In the genomic region with DNA sequence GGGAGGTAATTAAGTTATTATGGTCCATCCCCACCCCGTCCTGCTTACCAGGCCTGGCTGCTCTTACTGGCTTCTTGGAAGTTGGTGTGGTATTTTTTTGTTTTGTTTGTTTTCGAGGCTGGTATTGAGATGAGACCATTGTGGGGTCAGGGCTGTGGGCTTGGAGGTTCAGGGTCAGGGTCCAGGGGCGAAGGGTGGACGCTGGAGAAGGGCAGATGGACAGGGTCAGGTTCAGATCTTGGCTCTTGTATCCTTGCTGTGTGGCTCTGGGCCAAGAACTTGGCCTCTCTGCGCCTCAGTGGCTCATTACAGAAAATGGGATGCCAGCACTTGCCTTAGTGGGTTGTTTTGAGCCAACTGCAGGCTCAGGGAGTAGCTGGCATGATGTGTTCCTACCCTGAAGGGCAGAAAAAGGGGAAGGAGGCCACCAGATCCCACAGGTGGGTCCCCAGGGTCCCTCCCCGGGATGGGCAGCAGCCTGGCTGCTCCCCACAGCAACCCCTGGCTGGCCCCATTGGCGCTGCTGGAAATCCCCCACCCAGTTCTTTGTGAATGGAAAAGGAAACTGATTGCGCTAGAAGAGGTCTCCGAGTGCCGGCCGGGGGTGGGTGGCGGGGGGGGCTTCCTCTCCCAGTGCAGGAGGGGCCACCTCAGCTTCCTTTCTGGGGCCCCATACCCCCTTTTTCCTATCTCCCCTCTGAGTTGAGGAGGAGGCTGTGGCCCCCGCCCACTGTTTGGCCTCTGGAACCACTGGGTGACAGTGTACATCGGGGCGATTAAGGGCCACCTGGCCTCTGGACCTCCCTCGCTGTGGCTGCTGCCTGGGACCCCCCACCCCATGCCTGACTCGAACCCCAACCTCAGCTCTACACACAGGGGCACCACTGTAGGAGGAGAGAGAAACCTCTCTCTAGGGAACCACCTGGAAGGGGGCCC, we compare ENCODE assay signal across 7 cellular contexts. TPM values are rescaled to one million over a fixed set of nuclear protein-coding genes. Genes with fewer than 3 reads are reported as not detected.
DNase-seq lines count a peak whose midpoint lies in the region; ATAC-seq and TF ChIP-seq lines count a peak whose summit lies in the region.

No MANE protein-coding gene starts in this region.

- no peaks in the 10 kb centered on the region for H3K27me3 ChIP-seq in Karpas-422 (ENCODE audit: low read length)
- H3K27me3 ChIP-seq in right lobe of liver = no peaks in the 10 kb centered on the region
- H3K27me3 ChIP-seq in stomach smooth muscle (ENCODE audit: control insufficient read depth in 1 of 2, insufficient read depth in 2 of 2, low read length in 2 of 2) = no peaks in the 10 kb centered on the region

- H3K4me3 ChIP-seq in Karpas-422 (ENCODE audit: low read length) (no peak overlapping the region), right lobe of liver (peak overlapping the region in 1 of 3 donors; percentile 17), stomach smooth muscle (ENCODE audit: low read length in 2 of 2) (peak overlapping the region in 1 of 2 donors; percentile 15)

- no peaks in the 10 kb centered on the region for H3K36me3 ChIP-seq in Karpas-422 (ENCODE audit: insufficient read depth, low read length)
- H3K36me3 ChIP-seq in right lobe of liver = no peaks in the 10 kb centered on the region
- H3K36me3 ChIP-seq in stomach smooth muscle (ENCODE audit: control insufficient read depth in 2 of 2, insufficient read depth in 2 of 2, low read length in 2 of 2) = peaks cover 0 to 2% of the 10 kb centered on the region in 2 donors

- no peaks in the 10 kb centered on the region for H3K27me3 Mint-ChIP-seq in activated T-helper 17 cell treated with anti-CD3 and anti-CD28 coated beads, Interleukin-2, amount 50 U/mL, for 72 hours

- H3K4me1 Mint-ChIP-seq in activated T-helper 17 cell treated with anti-CD3 and anti-CD28 coated beads, Interleukin-2, amount 50 U/mL, for 72 hours = peaks cover 59% of the 10 kb centered on the region

- H3K27ac Mint-ChIP-seq in activated T-helper 17 cell treated with anti-CD3 and anti-CD28 coated beads, Interleukin-2, amount 50 U/mL, for 72 hours = peak overlapping the region; percentile 83

- H3K9me3 ChIP-seq in Karpas-422 (ENCODE audit: low read length) (no peaks in the 10 kb centered on the region), right lobe of liver (no peaks in the 10 kb centered on the region), stomach smooth muscle (ENCODE audit: control insufficient read depth in 2 of 2, low read length in 2 of 2) (no peaks in the 10 kb centered on the region)

- intact Hi-C loops in right lobe of liver (cut with DNase I) = no loop called here

- H3K9ac ChIP-seq in Karpas-422 (ENCODE audit: low read length) (peak overlapping the region; percentile 43; the same call in 1 of the 2 replicates), stomach smooth muscle (ENCODE audit: low read length in 2 of 2) (peak overlapping the region in 1 of 2 donors; percentile 22)

- H2AFZ ChIP-seq in Karpas-422 (ENCODE audit: low read length) = no peak overlapping the region

- DNase-seq in Karpas-422 = no peak
- DNase-seq in right lobe of liver = peak; percentile 68 to 85 (median 80)
- DNase-seq in NCI-H526 treated with DMSO at 0.1 percent for 48 hours (lab: John Stamatoyannopoulos, UW) = no peak
- DNase-seq in putamen (ENCODE audit: low spot score) = no peak

- H3K4me2 ChIP-seq in Karpas-422 (ENCODE audit: low read depth, low read length, poor library complexity, severe bottlenecking) = peak overlapping the region; percentile 16

- peaks cover 6% of the 10 kb centered on the region; the same call in 1 of the 2 replicates for H4K20me1 ChIP-seq in Karpas-422 (ENCODE audit: insufficient read depth, low read depth, low read length)

- TF ChIP-seq CTCF in right lobe of liver (IDR thresholded peaks at IDR 0.05) = no peak

- H3K9me3 Mint-ChIP-seq in activated T-helper 17 cell treated with anti-CD3 and anti-CD28 coated beads, Interleukin-2, amount 50 U/mL, for 72 hours = no peaks in the 10 kb centered on the region

- H3K27ac ChIP-seq in Karpas-422 (ENCODE audit: low read length) (no peak overlapping the region), right lobe of liver (peak overlapping the region; percentile 88 to 94 (median 92)), stomach smooth muscle (ENCODE audit: low read length) (peak overlapping the region; percentile 24)

- TF ChIP-seq POLR2A in right lobe of liver (IDR thresholded peaks at IDR 0.05) = no peak

- peaks cover 60% of the 10 kb centered on the region for H3K79me2 ChIP-seq in Karpas-422 (ENCODE audit: low read length)

- ATAC-seq in activated T-helper 17 cell treated with anti-CD3 and anti-CD28 coated beads, Interleukin-2, amount 50 U/mL, for 72 hours (replicated peaks) = peak; percentile 22
- ATAC-seq in right lobe of liver (peak; percentile 15 to 61 (median 30)), GM21619 (IDR thresholded peaks at IDR 0.05; ENCODE audit: unreplicated experiment) (no peak)

- peak overlapping the region; percentile 81 for H3K4me3 Mint-ChIP-seq in activated T-helper 17 cell treated with anti-CD3 and anti-CD28 coated beads, Interleukin-2, amount 50 U/mL, for 72 hours

- peaks cover 19% of the 10 kb centered on the region for H3K36me3 Mint-ChIP-seq in activated T-helper 17 cell treated with anti-CD3 and anti-CD28 coated beads, Interleukin-2, amount 50 U/mL, for 72 hours (ENCODE audit: low read depth)

- WGBS in right lobe of liver (ENCODE audit: insufficient coverage, low coverage, low lambda C conversion rate, missing lambda C conversion rate) = 9% methylated on average over 16 of the region's 17 CpGs

- H3K9me2 ChIP-seq in Karpas-422 (replicated peaks; ENCODE audit: insufficient read depth, low read length) = no peaks in the 10 kb centered on the region

- H3K4me1 ChIP-seq in Karpas-422 (ENCODE audit: low read length) (peaks cover 50% of the 10 kb centered on the region), right lobe of liver (peaks cover 0 to 72% (median 40%) of the 10 kb centered on the region in 4 donors), stomach smooth muscle (ENCODE audit: control insufficient read depth, insufficient read depth, low read length) (peaks cover 41% of the 10 kb centered on the region)

RNA-seq across cellular contexts. Expression of a gene that starts 25.0 kb away (rescaled TPM):
- total RNA-seq in Karpas-422 (2014; rRNA removed; shearing (Covaris generic); ENCODE audit: low replicate concordance) = 16.7 and 20.8 TPM in 2 replicates
- 10 to 100 TPM in 1 of 2 donors, 1 to 10 TPM in 1; 8.5 to 12.1 TPM for total RNA-seq in activated T-helper 17 cell treated with anti-CD3 and anti-CD28 coated beads, Interleukin-2, amount 50 U/mL, for 72 hours
- total RNA-seq in right lobe of liver = 10 to 100 TPM in 5 of 6 experiments, 1 to 10 TPM in 1; 6.7 to 43.5 (median 17.0) TPM

Comparison
In these comparisons a context has a peak if more than half of its experiments do, and no peak if none do; other contexts are left out.
1. DNase-seq: peak in right lobe of liver (3 of 3); none in Karpas-422 (single experiment), NCI-H526 treated with DMSO at 0.1 percent for 48 hours (single experiment) and putamen (single experiment).